Comparison of ENCODE assay signal across 1 cellular context in genomic region chr15:90002428-90002844, GRCh38.
A peak's percentile ranks its signal among the peaks of the same experiment; 100 is the strongest.
TF ChIP-seq lines count a peak whose summit lies in the region.

No MANE protein-coding gene starts in this region.

TF ChIP-seq in HEK293, 187 proteins besides CTCF, POLR2A, EP300 and RAD21 (continued from another document and continues in another):
- TF ChIP-seq SCRT1 (tag by site-specific recombination; IDR thresholded peaks at IDR 0.05; ENCODE audit: borderline replicate concordance) = no peak
- TF ChIP-seq ZNF221 (tag by site-specific recombination; IDR thresholded peaks at IDR 0.05; ENCODE audit: borderline replicate concordance) = no peak
- peak; percentile 80 for TF ChIP-seq ZNF335 (tag by site-specific recombination; conservative IDR thresholded peaks at IDR 0.05)
- TF ChIP-seq ZNF76 (tag by site-specific recombination; IDR thresholded peaks at IDR 0.05; ENCODE audit: borderline replicate concordance, low read depth) = peak; percentile 23; the same call in 1 of the 2 replicates
- TF ChIP-seq REPIN1 (tag by site-specific recombination; IDR thresholded peaks at IDR 0.05; ENCODE audit: low read depth) = no peak
- TF ChIP-seq, protein P1, sequence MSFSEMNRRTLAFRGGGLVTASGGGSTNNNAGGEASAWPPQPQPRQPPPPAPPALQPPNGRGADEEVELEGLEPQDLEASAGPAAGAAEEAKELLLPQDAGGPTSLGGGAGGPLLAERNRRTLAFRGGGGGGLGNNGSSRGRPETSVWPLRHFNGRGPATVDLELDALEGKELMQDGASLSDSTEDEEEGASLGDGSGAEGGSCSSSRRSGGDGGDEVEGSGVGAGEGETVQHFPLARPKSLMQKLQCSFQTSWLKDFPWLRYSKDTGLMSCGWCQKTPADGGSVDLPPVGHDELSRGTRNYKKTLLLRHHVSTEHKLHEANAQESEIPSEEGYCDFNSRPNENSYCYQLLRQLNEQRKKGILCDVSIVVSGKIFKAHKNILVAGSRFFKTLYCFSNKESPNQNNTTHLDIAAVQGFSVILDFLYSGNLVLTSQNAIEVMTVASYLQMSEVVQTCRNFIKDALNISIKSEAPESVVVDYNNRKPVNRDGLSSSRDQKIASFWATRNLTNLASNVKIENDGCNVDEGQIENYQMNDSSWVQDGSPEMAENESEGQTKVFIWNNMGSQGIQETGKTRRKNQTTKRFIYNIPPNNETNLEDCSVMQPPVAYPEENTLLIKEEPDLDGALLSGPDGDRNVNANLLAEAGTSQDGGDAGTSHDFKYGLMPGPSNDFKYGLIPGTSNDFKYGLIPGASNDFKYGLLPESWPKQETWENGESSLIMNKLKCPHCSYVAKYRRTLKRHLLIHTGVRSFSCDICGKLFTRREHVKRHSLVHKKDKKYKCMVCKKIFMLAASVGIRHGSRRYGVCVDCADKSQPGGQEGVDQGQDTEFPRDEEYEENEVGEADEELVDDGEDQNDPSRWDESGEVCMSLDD (tag by site-specific recombination; IDR thresholded peaks at IDR 0.05) = no peak
- TF ChIP-seq ZNF449 (tag by site-specific recombination; IDR thresholded peaks at IDR 0.05) = no peak
- TF ChIP-seq KLF8 (tag by site-specific recombination; IDR thresholded peaks at IDR 0.05) = peak; percentile 35; the same call in 1 of the 2 replicates
- TF ChIP-seq, protein P2, sequence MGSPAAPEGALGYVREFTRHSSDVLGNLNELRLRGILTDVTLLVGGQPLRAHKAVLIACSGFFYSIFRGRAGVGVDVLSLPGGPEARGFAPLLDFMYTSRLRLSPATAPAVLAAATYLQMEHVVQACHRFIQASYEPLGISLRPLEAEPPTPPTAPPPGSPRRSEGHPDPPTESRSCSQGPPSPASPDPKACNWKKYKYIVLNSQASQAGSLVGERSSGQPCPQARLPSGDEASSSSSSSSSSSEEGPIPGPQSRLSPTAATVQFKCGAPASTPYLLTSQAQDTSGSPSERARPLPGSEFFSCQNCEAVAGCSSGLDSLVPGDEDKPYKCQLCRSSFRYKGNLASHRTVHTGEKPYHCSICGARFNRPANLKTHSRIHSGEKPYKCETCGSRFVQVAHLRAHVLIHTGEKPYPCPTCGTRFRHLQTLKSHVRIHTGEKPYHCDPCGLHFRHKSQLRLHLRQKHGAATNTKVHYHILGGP (tag by site-specific recombination; IDR thresholded peaks at IDR 0.05) = no peak
- TF ChIP-seq YY1 (tag by site-specific recombination; IDR thresholded peaks at IDR 0.05) = no peak
- no peak for TF ChIP-seq HOXA7 (CRISPR knock-in tag; IDR thresholded peaks at IDR 0.05; ENCODE audit: borderline replicate concordance)
- TF ChIP-seq ZNF837 (tag by site-specific recombination; IDR thresholded peaks at IDR 0.05) = no peak
- no peak for TF ChIP-seq ZNF2 (tag by site-specific recombination; IDR thresholded peaks at IDR 0.05)
- no peak for TF ChIP-seq ZNF513 (tag by site-specific recombination; IDR thresholded peaks at IDR 0.05)
- no peak for TF ChIP-seq ZNF664 (tag by site-specific recombination; IDR thresholded peaks at IDR 0.05)
- TF ChIP-seq ZNF169 (tag by site-specific recombination; IDR thresholded peaks at IDR 0.05) = no peak
- TF ChIP-seq ZNF19 (tag by site-specific recombination; IDR thresholded peaks at IDR 0.05; ENCODE audit: low read depth) = no peak
- no peak for TF ChIP-seq ZNF184 (tag by site-specific recombination; IDR thresholded peaks at IDR 0.05)
- TF ChIP-seq, protein P3, sequence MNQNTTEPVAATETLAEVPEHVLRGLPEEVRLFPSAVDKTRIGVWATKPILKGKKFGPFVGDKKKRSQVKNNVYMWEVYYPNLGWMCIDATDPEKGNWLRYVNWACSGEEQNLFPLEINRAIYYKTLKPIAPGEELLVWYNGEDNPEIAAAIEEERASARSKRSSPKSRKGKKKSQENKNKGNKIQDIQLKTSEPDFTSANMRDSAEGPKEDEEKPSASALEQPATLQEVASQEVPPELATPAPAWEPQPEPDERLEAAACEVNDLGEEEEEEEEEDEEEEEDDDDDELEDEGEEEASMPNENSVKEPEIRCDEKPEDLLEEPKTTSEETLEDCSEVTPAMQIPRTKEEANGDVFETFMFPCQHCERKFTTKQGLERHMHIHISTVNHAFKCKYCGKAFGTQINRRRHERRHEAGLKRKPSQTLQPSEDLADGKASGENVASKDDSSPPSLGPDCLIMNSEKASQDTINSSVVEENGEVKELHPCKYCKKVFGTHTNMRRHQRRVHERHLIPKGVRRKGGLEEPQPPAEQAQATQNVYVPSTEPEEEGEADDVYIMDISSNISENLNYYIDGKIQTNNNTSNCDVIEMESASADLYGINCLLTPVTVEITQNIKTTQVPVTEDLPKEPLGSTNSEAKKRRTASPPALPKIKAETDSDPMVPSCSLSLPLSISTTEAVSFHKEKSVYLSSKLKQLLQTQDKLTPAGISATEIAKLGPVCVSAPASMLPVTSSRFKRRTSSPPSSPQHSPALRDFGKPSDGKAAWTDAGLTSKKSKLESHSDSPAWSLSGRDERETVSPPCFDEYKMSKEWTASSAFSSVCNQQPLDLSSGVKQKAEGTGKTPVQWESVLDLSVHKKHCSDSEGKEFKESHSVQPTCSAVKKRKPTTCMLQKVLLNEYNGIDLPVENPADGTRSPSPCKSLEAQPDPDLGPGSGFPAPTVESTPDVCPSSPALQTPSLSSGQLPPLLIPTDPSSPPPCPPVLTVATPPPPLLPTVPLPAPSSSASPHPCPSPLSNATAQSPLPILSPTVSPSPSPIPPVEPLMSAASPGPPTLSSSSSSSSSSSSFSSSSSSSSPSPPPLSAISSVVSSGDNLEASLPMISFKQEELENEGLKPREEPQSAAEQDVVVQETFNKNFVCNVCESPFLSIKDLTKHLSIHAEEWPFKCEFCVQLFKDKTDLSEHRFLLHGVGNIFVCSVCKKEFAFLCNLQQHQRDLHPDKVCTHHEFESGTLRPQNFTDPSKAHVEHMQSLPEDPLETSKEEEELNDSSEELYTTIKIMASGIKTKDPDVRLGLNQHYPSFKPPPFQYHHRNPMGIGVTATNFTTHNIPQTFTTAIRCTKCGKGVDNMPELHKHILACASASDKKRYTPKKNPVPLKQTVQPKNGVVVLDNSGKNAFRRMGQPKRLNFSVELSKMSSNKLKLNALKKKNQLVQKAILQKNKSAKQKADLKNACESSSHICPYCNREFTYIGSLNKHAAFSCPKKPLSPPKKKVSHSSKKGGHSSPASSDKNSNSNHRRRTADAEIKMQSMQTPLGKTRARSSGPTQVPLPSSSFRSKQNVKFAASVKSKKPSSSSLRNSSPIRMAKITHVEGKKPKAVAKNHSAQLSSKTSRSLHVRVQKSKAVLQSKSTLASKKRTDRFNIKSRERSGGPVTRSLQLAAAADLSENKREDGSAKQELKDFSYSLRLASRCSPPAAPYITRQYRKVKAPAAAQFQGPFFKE (tag by site-specific recombination; IDR thresholded peaks at IDR 0.05; ENCODE audit: borderline replicate concordance) = no peak
- TF ChIP-seq ZXDB (tag by site-specific recombination; IDR thresholded peaks at IDR 0.05) = 0 out of 2 replicates have a peak, but pooled peaks have one; percentile 13
- TF ChIP-seq, protein P4, sequence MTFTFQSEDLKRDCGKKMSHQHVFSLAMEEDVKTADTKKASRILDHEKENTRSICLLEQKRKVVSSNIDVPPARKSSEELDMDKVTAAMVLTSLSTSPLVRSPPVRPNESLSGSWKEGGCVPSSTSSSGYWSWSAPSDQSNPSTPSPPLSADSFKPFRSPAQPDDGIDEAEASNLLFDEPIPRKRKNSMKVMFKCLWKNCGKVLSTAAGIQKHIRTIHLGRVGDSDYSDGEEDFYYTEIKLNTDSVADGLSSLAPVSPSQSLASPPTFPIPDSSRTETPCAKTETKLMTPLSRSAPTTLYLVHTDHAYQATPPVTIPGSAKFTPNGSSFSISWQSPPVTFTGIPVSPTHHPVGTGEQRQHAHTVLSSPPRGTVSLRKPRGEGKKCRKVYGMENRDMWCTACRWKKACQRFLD (tag by site-specific recombination; IDR thresholded peaks at IDR 0.05) = no peak
- TF ChIP-seq ZNF416 (tag by site-specific recombination; IDR thresholded peaks at IDR 0.05) = no peak
- no peak for TF ChIP-seq ZNF660 (tag by site-specific recombination; IDR thresholded peaks at IDR 0.05)
- TF ChIP-seq ZNF175 (tag by site-specific recombination; IDR thresholded peaks at IDR 0.05) = no peak
- TF ChIP-seq ZNF350 (tag by site-specific recombination; IDR thresholded peaks at IDR 0.05) = no peak
- TF ChIP-seq MYNN (tag by site-specific recombination; IDR thresholded peaks at IDR 0.05; ENCODE audit: borderline replicate concordance) = no peak
- TF ChIP-seq ZSCAN30 (tag by site-specific recombination; IDR thresholded peaks at IDR 0.05) = no peak
- TF ChIP-seq, protein P5, sequence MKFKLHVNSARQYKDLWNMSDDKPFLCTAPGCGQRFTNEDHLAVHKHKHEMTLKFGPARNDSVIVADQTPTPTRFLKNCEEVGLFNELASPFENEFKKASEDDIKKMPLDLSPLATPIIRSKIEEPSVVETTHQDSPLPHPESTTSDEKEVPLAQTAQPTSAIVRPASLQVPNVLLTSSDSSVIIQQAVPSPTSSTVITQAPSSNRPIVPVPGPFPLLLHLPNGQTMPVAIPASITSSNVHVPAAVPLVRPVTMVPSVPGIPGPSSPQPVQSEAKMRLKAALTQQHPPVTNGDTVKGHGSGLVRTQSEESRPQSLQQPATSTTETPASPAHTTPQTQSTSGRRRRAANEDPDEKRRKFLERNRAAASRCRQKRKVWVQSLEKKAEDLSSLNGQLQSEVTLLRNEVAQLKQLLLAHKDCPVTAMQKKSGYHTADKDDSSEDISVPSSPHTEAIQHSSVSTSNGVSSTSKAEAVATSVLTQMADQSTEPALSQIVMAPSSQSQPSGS (tag by site-specific recombination; IDR thresholded peaks at IDR 0.05; ENCODE audit: low read depth) = no peak
- no peak for TF ChIP-seq ZNF792 (tag by site-specific recombination; IDR thresholded peaks at IDR 0.05)
- TF ChIP-seq ZNF514 (tag by site-specific recombination; IDR thresholded peaks at IDR 0.05) = no peak
- TF ChIP-seq ZNF280C (tag by site-specific recombination; IDR thresholded peaks at IDR 0.05) = no peak
- TF ChIP-seq GLIS2 (tag by site-specific recombination; IDR thresholded peaks at IDR 0.05) = peak; percentile 61
- no peak for TF ChIP-seq TRIM28 (IDR thresholded peaks at IDR 0.05; ENCODE audit: borderline replicate concordance, low read length)
- no peak for TF ChIP-seq ZNF654 (tag by site-specific recombination; IDR thresholded peaks at IDR 0.05; ENCODE audit: low read depth)
- TF ChIP-seq TCF7L2 (IDR thresholded peaks at IDR 0.05; ENCODE audit: borderline replicate concordance, low read depth, low read length) = no peak
- no peak for TF ChIP-seq ZNF777 (tag by site-specific recombination; IDR thresholded peaks at IDR 0.05; ENCODE audit: borderline replicate concordance)
- no peak for TF ChIP-seq ZNF549 (tag by site-specific recombination; IDR thresholded peaks at IDR 0.05)
- TF ChIP-seq KLF10 (tag by site-specific recombination; IDR thresholded peaks at IDR 0.05) = peak; percentile 42
- TF ChIP-seq ZNF366 (tag by site-specific recombination; conservative IDR thresholded peaks at IDR 0.05) = no peak
- TF ChIP-seq, protein P6, sequence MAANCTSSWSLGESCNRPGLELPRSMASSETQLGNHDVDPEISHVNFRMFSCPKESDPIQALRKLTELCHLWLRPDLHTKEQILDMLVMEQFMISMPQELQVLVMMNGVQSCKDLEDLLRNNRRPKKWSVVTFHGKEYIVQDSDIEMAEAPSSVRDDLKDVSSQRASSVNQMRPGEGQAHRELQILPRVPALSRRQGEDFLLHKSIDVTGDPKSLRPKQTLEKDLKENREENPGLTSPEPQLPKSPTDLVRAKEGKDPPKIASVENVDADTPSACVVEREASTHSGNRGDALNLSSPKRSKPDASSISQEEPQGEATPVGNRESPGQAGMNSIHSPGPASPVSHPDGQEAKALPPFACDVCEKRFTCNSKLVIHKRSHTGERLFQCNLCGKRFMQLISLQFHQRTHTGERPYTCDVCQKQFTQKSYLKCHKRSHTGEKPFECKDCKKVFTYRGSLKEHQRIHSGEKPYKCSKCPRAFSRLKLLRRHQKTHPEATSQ (tag by site-specific recombination; IDR thresholded peaks at IDR 0.05) = no peak
- TF ChIP-seq, protein P7, sequence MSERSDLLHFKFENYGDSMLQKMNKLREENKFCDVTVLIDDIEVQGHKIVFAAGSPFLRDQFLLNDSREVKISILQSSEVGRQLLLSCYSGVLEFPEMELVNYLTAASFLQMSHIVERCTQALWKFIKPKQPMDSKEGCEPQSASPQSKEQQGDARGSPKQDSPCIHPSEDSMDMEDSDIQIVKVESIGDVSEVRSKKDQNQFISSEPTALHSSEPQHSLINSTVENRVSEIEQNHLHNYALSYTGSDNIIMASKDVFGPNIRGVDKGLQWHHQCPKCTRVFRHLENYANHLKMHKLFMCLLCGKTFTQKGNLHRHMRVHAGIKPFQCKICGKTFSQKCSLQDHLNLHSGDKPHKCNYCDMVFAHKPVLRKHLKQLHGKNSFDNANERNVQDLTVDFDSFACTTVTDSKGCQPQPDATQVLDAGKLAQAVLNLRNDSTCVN (tag by site-specific recombination; optimal IDR thresholded peaks at IDR 0.05) = peak; percentile 60
- TF ChIP-seq MZF1 (tag by site-specific recombination; IDR thresholded peaks at IDR 0.05; ENCODE audit: borderline replicate concordance) = no peak
